ENCODE assay signal across 19 cellular contexts in genomic region chr11:117662255-117662654, GRCh38.
"Had no signal": no experiment of that assay in that cellular context is flagged by ENCODE, and none has a peak within 500 bp of the region (broad histone marks: within the 10 kb centered on the region; RNA-seq: fewer than 3 reads in every experiment).

No MANE protein-coding gene starts in this region.

- H3K27ac ChIP-seq: gastroesophageal sphincter, left ventricle myocardium inferior, right lobe of liver, upper lobe of left lung, vagina had no signal

- DNase-seq: activated CD4-positive, alpha-beta memory T cell treated with anti-CD3 and anti-CD28 coated beads, Interleukin-2, amount 10 ng/mL, durations not matched to agents 7 days and 5 days; activated CD4-positive, alpha-beta T cell treated with anti-CD3 and anti-CD28 coated beads for 1 hour; activated CD4-positive, alpha-beta T cell treated with anti-CD3 and anti-CD28 coated beads, Interleukin-2, amount 10 ng/mL, durations not matched to agents 7 days and 5 days; activated gamma-delta T cell treated with Interleukin-2 at 50 U/mL for 16 hours; activated naive CD4-positive, alpha-beta T cell treated with anti-CD3 and anti-CD28 coated beads, Interleukin-2, amount 50 U/mL, for 16 hours; activated T-cell treated with anti-CD3 and anti-CD28 coated beads, Interleukin-2, amount 50 U/mL, for 4 hours; cortex of kidney; immature natural killer cell; kidney; left ventricle myocardium inferior; mucosa of descending colon; right lobe of liver; stimulated activated CD4-positive, alpha-beta T cell treated with anti-CD3 and anti-CD28 coated beads, Interleukin-2, amount 100 ng/mL, for 48 hours; stimulated activated naive CD4-positive, alpha-beta T cell treated with Interleukin-2 at 50 U/mL for 16 hours; SW 1271; T-helper 9 cell; upper lobe of left lung had no signal
